17 cellular contexts compared by ENCODE assay signal in genomic region chr2:236857781-236858180, GRCh38.
"Had no signal": no experiment of that assay in that cellular context is flagged by ENCODE, and none has a peak within 500 bp of the region (broad histone marks: within the 10 kb centered on the region; RNA-seq: fewer than 3 reads in every experiment).

No MANE protein-coding gene starts in this region.

- H3K4me1 Mint-ChIP-seq: activated naive CD8-positive, alpha-beta T cell treated with anti-CD3 and anti-CD28 coated beads for 36 hours had no signal

- H3K9me3 ChIP-seq: left lung, psoas muscle, thoracic aorta had no signal

- H3K27ac ChIP-seq: brain microvascular endothelial cell, gastroesophageal sphincter, heart right ventricle, left lung, psoas muscle, thoracic aorta had no signal

- DNase-seq: activated CD4-positive, CD25-positive, alpha-beta regulatory T cell; activated naive CD8-positive, alpha-beta T cell treated with anti-CD3 and anti-CD28 coated beads for 36 hours; activated T-cell treated with anti-CD3 and anti-CD28 coated beads, Interleukin-2, amount 50 U/mL, for 72 hours; brain microvascular endothelial cell; cerebellar nuclear complex; erythroblast; heart right ventricle; left lung; mesenchymal stem cell; psoas muscle; stimulated activated CD4-positive, alpha-beta T cell treated with anti-CD3 and anti-CD28 coated beads, Interleukin-12 subunit alpha, Interleukin-12 subunit beta, amount 100 ng/mL, for 4 hours; stimulated activated CD4-positive, alpha-beta T cell treated with anti-CD3 and anti-CD28 coated beads, Interleukin-2, amount 100 ng/mL, for 24 hours; SW 1271 had no signal

- H3K9me3 Mint-ChIP-seq: activated naive CD8-positive, alpha-beta T cell treated with anti-CD3 and anti-CD28 coated beads for 36 hours; activated T-cell treated with anti-CD3 and anti-CD28 coated beads, Interleukin-2, amount 50 U/mL, for 72 hours had no signal

- H3K4me3 Mint-ChIP-seq: activated naive CD8-positive, alpha-beta T cell treated with anti-CD3 and anti-CD28 coated beads for 36 hours; activated T-cell treated with anti-CD3 and anti-CD28 coated beads, Interleukin-2, amount 50 U/mL, for 72 hours; nephron had no signal

- H3K27ac Mint-ChIP-seq: activated naive CD8-positive, alpha-beta T cell treated with anti-CD3 and anti-CD28 coated beads for 36 hours; activated T-cell treated with anti-CD3 and anti-CD28 coated beads, Interleukin-2, amount 50 U/mL, for 72 hours had no signal

- H3K36me3 ChIP-seq: brain microvascular endothelial cell, gastroesophageal sphincter, heart right ventricle, left lung, thoracic aorta had no signal

- H3K27me3 ChIP-seq: brain microvascular endothelial cell, heart right ventricle had no signal

- H3K36me3 Mint-ChIP-seq: activated naive CD8-positive, alpha-beta T cell treated with anti-CD3 and anti-CD28 coated beads for 36 hours had no signal

- ATAC-seq: activated T-cell treated with anti-CD3 and anti-CD28 coated beads, Interleukin-2, amount 50 U/mL, for 72 hours; gastroesophageal sphincter; left lung; psoas muscle; sciatic nerve had no signal

- H3K4me1 ChIP-seq: gastroesophageal sphincter, left lung had no signal

- H3K4me3 ChIP-seq: gastroesophageal sphincter, heart right ventricle, left lung, psoas muscle, thoracic aorta had no signal
